In the genomic region with DNA sequence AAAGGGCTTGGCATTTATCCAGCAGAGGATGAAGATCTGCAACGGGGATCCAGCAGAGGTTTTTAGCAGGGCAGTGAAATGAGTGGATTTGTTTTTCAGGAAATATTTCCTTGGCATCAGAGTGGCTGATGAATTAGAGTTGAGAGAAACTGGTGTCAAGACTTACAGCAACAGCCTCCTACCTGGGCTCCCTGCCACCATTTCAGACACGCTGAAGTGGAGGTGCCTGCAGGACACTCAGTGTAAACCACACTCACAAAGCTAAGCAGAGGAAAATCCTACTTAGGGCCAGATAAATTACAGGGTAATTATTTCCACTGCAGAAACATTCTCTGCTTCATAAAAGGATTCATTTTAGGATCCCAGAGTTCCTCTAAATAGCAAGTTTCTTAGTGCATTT, we compare ENCODE assay signal across 19 cellular contexts.
A peak's percentile ranks its signal among the peaks of the same experiment; 100 is the strongest.
DNase-seq lines count a peak whose midpoint lies in the region; ATAC-seq and TF ChIP-seq lines count a peak whose summit lies in the region.
"Had no signal": no experiment of that assay in that cellular context is flagged by ENCODE, and none has a peak within 500 bp of the region (broad histone marks: within the 10 kb centered on the region; RNA-seq: fewer than 3 reads in every experiment).

No MANE protein-coding gene starts in this region.

- no peak overlapping the region for H3K4me3 ChIP-seq in lower lobe of right lung
- H3K4me3 ChIP-seq: dorsolateral prefrontal cortex, GM12878, hepatocyte, mucosa of descending colon had no signal

- intact Hi-C loops in lower lobe of right lung (cut with DNase I), result no loop called here

- no peaks in the 10 kb centered on the region for H3K9me3 ChIP-seq in lower lobe of right lung
- H3K9me3 ChIP-seq: mucosa of descending colon had no signal

- no peaks in the 10 kb centered on the region for H3K4me1 ChIP-seq in lower lobe of right lung

- no peaks in the 10 kb centered on the region for H3K36me3 ChIP-seq in lower lobe of right lung

- no peak for TF ChIP-seq CTCF in lower lobe of right lung (IDR thresholded peaks at IDR 0.05)

- no peaks in the 10 kb centered on the region for H3K27me3 ChIP-seq in lower lobe of right lung (ENCODE audit: low read depth)
- H3K27me3 ChIP-seq: hepatocyte had no signal

- H3K27ac ChIP-seq in lower lobe of right lung, result no peak overlapping the region
- H3K27ac ChIP-seq: hepatocyte had no signal

- DNase-seq in NCI-H1417 (lab: John Stamatoyannopoulos, UW) (peak; percentile 31 to 79 (median 58)), NCI-H1417 treated with DMSO at 0.1 percent for 48 hours (lab: John Stamatoyannopoulos, UW) (no peak), NCI-H2029 (lab: John Stamatoyannopoulos, UW) (peak; percentile 78), NCI-H82 treated with DMSO at 0.1 percent for 48 hours (lab: John Stamatoyannopoulos, UW; ENCODE audit: unreplicated experiment) (peak; percentile 89), lower lobe of right lung (peak; percentile 48), SW 1271 (lab: John Stamatoyannopoulos, UW) (no peak)
- DNase-seq: aorta; CD4-positive, CD25-positive, alpha-beta regulatory T cell; Kasumi-1; kidney glomerular epithelial cell; mucosa of descending colon; stimulated activated CD4-positive, alpha-beta T cell treated with anti-CD3 and anti-CD28 coated beads, Interleukin-2, amount 100 ng/mL, for 48 hours; stimulated activated CD8-positive, alpha-beta memory T cell treated with anti-CD3 and anti-CD28 coated beads, Interleukin-4, amount 100 ng/mL, for 48 hours had no signal

- peak; percentile 43 to 48 for ATAC-seq in lower lobe of right lung
- ATAC-seq in HG02885 (IDR thresholded peaks at IDR 0.05; ENCODE audit: poor library complexity, unreplicated experiment), result no peak
- no peak for ATAC-seq in HG02852 (IDR thresholded peaks at IDR 0.05; ENCODE audit: unreplicated experiment)
- ATAC-seq: activated CD4-positive, CD25-positive, alpha-beta regulatory T cell treated with anti-CD3 and anti-CD28 coated beads, Interleukin-2, amount 50 U/mL, for 24 hours; GM12878; mucosa of descending colon had no signal

Comparison
In these comparisons a context has a peak if more than half of its experiments do, and no peak if none do; other contexts are left out.
1. DNase-seq: peak in NCI-H1417 (3 of 3), NCI-H2029 (single experiment), NCI-H82 treated with DMSO at 0.1 percent for 48 hours (single experiment) and lower lobe of right lung (single experiment); none in NCI-H1417 treated with DMSO at 0.1 percent for 48 hours (single experiment) and SW 1271 (0 of 2).
2. ATAC-seq: peak in lower lobe of right lung (2 of 2); none in HG02885 (single experiment) and HG02852 (single experiment).